ENCODE assay signal across 9 cellular contexts in the genomic region with DNA sequence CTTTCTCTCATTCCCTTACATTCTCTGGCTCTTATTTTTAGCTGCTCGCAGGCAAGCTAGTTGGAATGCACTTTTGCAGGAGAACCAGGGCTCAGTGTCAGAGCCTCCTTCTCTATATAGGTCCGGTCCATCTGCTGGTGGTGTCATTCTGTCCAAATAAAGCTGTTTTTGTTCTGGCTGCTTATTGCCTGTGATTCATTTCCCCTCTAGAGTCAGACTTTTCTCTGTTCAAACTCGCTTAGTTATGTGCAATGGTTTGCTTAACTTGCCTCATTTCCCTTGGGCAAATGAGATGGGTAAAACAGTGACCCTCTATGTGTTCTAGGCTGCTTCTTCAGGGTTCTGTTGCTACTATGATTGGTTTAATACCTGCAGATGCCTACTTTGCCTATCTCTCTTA. TPM values are rescaled to one million over a fixed set of nuclear protein-coding genes. Genes with fewer than 3 reads are reported as not detected.
DNase-seq lines count a peak whose midpoint lies in the region; ATAC-seq, FAIRE-seq and TF ChIP-seq lines count a peak whose summit lies in the region.
"Had no signal": no experiment of that assay in that cellular context is flagged by ENCODE, and none has a peak within 500 bp of the region (broad histone marks: within the 10 kb centered on the region; RNA-seq: fewer than 3 reads in every experiment).

No MANE protein-coding gene starts in this region.

- DNase-seq in HepG2 (ENCODE audit: low spot score) (peak; percentile 70), right lobe of liver (no peak), immature natural killer cell (no peak), NOMO-1 treated with DMSO at 0.1 percent for 48 hours (lab: John Stamatoyannopoulos, UW; ENCODE audit: unreplicated experiment) (no peak), right atrium auricular region (ENCODE audit: low spot score) (no peak), NCI-H2196 (lab: John Stamatoyannopoulos, UW; ENCODE audit: unreplicated experiment) (no peak)

- intact Hi-C loops in HepG2 (cut with micrococcal nuclease; ENCODE audit: unreplicated experiment) = no loop called here
- intact Hi-C loops in right lobe of liver (cut with DNase I) = no loop called here

- TF ChIP-seq EP300 in HepG2 (IDR thresholded peaks at IDR 0.05; ENCODE audit: low read depth in 2 of 2, low read length in 2 of 2) = no peak
- no peak; the same call in 1 of the 2 replicates for TF ChIP-seq EP300 in HepG2 (CRISPR knock-in tag; IDR thresholded peaks at IDR 0.05; ENCODE audit: borderline replicate concordance)

- no peak overlapping the region for H3K4me3 ChIP-seq in HepG2 (replicated peaks in 1 of 3; ENCODE audit: insufficient read depth in 1 of 3, low read depth in 2 of 3, low read length in 3 of 3)
- no peak overlapping the region for H3K4me3 ChIP-seq in right lobe of liver
- H3K4me3 ChIP-seq in right atrium auricular region = no peak overlapping the region

- FAIRE-seq in HepG2 (lab: Jason Lieb, UNC) = no peak

- H3K27me3 ChIP-seq in HepG2 (ENCODE audit: control insufficient read depth in 1 of 2, insufficient read depth in 2 of 2, low read length in 2 of 2) = no peaks in the 10 kb centered on the region
- H3K27me3 ChIP-seq in right lobe of liver = no peaks in the 10 kb centered on the region
- no peaks in the 10 kb centered on the region for H3K27me3 ChIP-seq in right atrium auricular region
- H3K27me3 ChIP-seq: BE2C had no signal

- ATAC-seq in HepG2 (no peak; the same call in 2 of the 3 replicates), right lobe of liver (no peak), GM21528 (IDR thresholded peaks at IDR 0.05; ENCODE audit: low FRiP score, unreplicated experiment) (no peak)

- peaks cover 52% of the 10 kb centered on the region for H3K4me1 ChIP-seq in HepG2 (ENCODE audit: insufficient read depth, low read length)
- peaks cover 0 to 12% (median 2%) of the 10 kb centered on the region in 4 donors for H3K4me1 ChIP-seq in right lobe of liver
- peaks cover 0 to 32% of the 10 kb centered on the region in 2 donors for H3K4me1 ChIP-seq in right atrium auricular region
- H3K4me1 ChIP-seq: BE2C had no signal

- peak overlapping the region; percentile 30 for H3K4me3 Mint-ChIP-seq in activated naive CD8-positive, alpha-beta T cell
- no peak overlapping the region for H3K4me3 Mint-ChIP-seq in immature natural killer cell

- WGBS in HepG2 (ENCODE audit: low lambda C conversion rate) = 44% methylated on average over 3 of the region's 3 CpGs
- WGBS in right lobe of liver (ENCODE audit: insufficient coverage, low coverage, low lambda C conversion rate, missing lambda C conversion rate) = 65% methylated on average over 3 of the region's 3 CpGs

- TF ChIP-seq CTCF in HepG2 (CRISPR knock-in tag; IDR thresholded peaks at IDR 0.05) = no peak
- TF ChIP-seq CTCF in right lobe of liver (IDR thresholded peaks at IDR 0.05) = no peak
- no peak for TF ChIP-seq CTCF in right atrium auricular region (IDR thresholded peaks at IDR 0.05)

- H3K4me1 Mint-ChIP-seq in activated naive CD8-positive, alpha-beta T cell (ENCODE audit: low read depth) = peaks cover 37% of the 10 kb centered on the region
- H3K4me1 Mint-ChIP-seq in immature natural killer cell = peaks cover 25 to 50% of the 10 kb centered on the region in 2 donors

- in situ Hi-C loops in HepG2 (cut with HindIII; ENCODE audit: extremely low pct_ligation_motif_present, low pct_unique_long_range_greater_than_20kb) = no loop called here

- no peak overlapping the region for H2AFZ ChIP-seq in HepG2 (ENCODE audit: low read length)

- no peaks in the 10 kb centered on the region for H3K9me3 ChIP-seq in HepG2 (ENCODE audit: low read length)
- no peaks in the 10 kb centered on the region for H3K9me3 ChIP-seq in right lobe of liver
- no peaks in the 10 kb centered on the region for H3K9me3 ChIP-seq in right atrium auricular region
- H3K9me3 ChIP-seq: BE2C had no signal

- TF ChIP-seq RAD21 in HepG2 (CRISPR knock-in tag; IDR thresholded peaks at IDR 0.05) = no peak

- peaks cover 3% of the 10 kb centered on the region for H3K36me3 Mint-ChIP-seq in activated naive CD8-positive, alpha-beta T cell
- H3K36me3 Mint-ChIP-seq in immature natural killer cell = peaks cover 8 to 17% (median 9%) of the 10 kb centered on the region in 3 donors

- POLR2A ChIA-PET in HepG2 (lab: Yijun Ruan, JAX) = interaction anchor here (1.6 to 7.4 kb wide), 4 partner anchors 13 to 79 kb away, joined by 6 to 265 read pairs (median 10); a partner anchor contains a TSS

- peaks cover 16 to 48% of the 10 kb centered on the region in 2 experiments for H3K36me3 ChIP-seq in HepG2 (replicated peaks in 1 of 2; ENCODE audit: control insufficient read depth in 1 of 2, insufficient read depth in 2 of 2, low read length in 2 of 2)
- peaks cover 0 to 61% (median 24%) of the 10 kb centered on the region in 4 donors for H3K36me3 ChIP-seq in right lobe of liver
- peaks cover 66% of the 10 kb centered on the region for H3K36me3 ChIP-seq in right atrium auricular region

- BruUV-seq in HepG2 (replicated peaks; lab: Mats Ljungman, UMichigan) = no TSS peak

- H3K4me2 ChIP-seq in HepG2 (ENCODE audit: low read depth, low read length) = 0 out of 2 replicates have a peak overlapping the region, but pooled peaks have one; percentile 0

- peak overlapping the region; percentile 41 for H3K27ac Mint-ChIP-seq in activated naive CD8-positive, alpha-beta T cell
- peak overlapping the region in 5 of 6 donors; percentile 17 to 86 (median 49) for H3K27ac Mint-ChIP-seq in immature natural killer cell

- no peak overlapping the region for H3K9ac ChIP-seq in HepG2 (ENCODE audit: insufficient read depth, low read depth, low read length)

- peaks cover 17% of the 10 kb centered on the region for H3K79me2 ChIP-seq in HepG2 (ENCODE audit: insufficient read depth, low read length)

- H3K27ac ChIP-seq in HepG2 (ENCODE audit: extremely low read length, insufficient read depth, low read length) = peak overlapping the region; percentile 43
- no peak overlapping the region for H3K27ac ChIP-seq in right lobe of liver
- H3K27ac ChIP-seq in right atrium auricular region = no peak overlapping the region

- peaks cover 4% of the 10 kb centered on the region; the same call in 1 of the 2 replicates for H4K20me1 ChIP-seq in HepG2 (ENCODE audit: insufficient read depth, low read length)

- H3K27me3 Mint-ChIP-seq in activated naive CD8-positive, alpha-beta T cell = no peaks in the 10 kb centered on the region
- H3K27me3 Mint-ChIP-seq in immature natural killer cell (ENCODE audit: low read depth in 3 of 3) = peaks cover 0 to 3% (median 0%) of the 10 kb centered on the region in 3 donors

- TF ChIP-seq POLR2A in HepG2 (IDR thresholded peaks at IDR 0.05; ENCODE audit: insufficient read depth in 1 of 2, low read depth in 2 of 2, low read length in 2 of 2) = no peak
- no peak for TF ChIP-seq POLR2A in right lobe of liver (IDR thresholded peaks at IDR 0.05)

- H3K9me3 Mint-ChIP-seq in activated naive CD8-positive, alpha-beta T cell (ENCODE audit: low read depth) = no peaks in the 10 kb centered on the region
- H3K9me3 Mint-ChIP-seq in immature natural killer cell = no peaks in the 10 kb centered on the region

- CTCF ChIA-PET in HepG2 (lab: Yijun Ruan, JAX; ENCODE audit: low intra/inter-chr PET ratio, low total read pairs) = interaction anchor here (2.0 kb wide), 1 partner anchor 13 kb away, joined by 5 read pairs; no protein-coding TSS in a partner anchor

RNA-seq across cellular contexts. Expression of a gene that starts 2.9 kb away (rescaled TPM):
- total RNA-seq in HepG2 (2016; rRNA removed; fragmentation: Illumina TruSeq; extraction: Trizol) = 54.6 and 64.9 TPM in 2 replicates
- total RNA-seq in HepG2 (2016; cell fraction: cytosol; rRNA removed; fragmentation: Illumina TruSeq; extraction: Trizol; ENCODE audit: low read depth) = 18.3 and 19.3 TPM in 2 replicates
- 53.8 and 56.6 TPM in 2 replicates for total RNA-seq in HepG2 (2016; cell fraction: insoluble cytoplasmic fraction; rRNA removed; fragmentation: Illumina TruSeq; extraction: Trizol)
- total RNA-seq in HepG2 (2016; cell fraction: membrane; rRNA removed; fragmentation: Illumina TruSeq; extraction: Trizol) = 51.5 and 52.7 TPM in 2 replicates
- total RNA-seq in HepG2 (2016; cell fraction: nucleus; rRNA removed; fragmentation: Illumina TruSeq; extraction: Trizol) = 46.9 and 61.3 TPM in 2 replicates
- polyA plus RNA-seq in HepG2 (2011; rRNA removed) = 51.7 and 55.5 TPM in 2 replicates
- 35.2 and 38.4 TPM in 2 replicates for polyA plus RNA-seq in HepG2 (2011; cell fraction: cytosol; rRNA removed)
- polyA plus RNA-seq in HepG2 (2011; cell fraction: nucleus; rRNA removed) = 69.3 and 71.6 TPM in 2 replicates
- polyA plus RNA-seq in HepG2 (2012) = 35.8 and 43.5 TPM in 2 replicates
- 12.2 and 14.5 TPM in 2 replicates for polyA plus RNA-seq in HepG2 (2016; cell fraction: cytosol; fragmentation: Illumina TruSeq; extraction: Trizol; ENCODE audit: low read depth)
- polyA plus RNA-seq in HepG2 (2016; cell fraction: insoluble cytoplasmic fraction; fragmentation: Illumina TruSeq; extraction: Trizol; ENCODE audit: low read depth) = 51.0 and 65.3 TPM in 2 replicates
- 41.4 and 44.8 TPM in 2 replicates for polyA plus RNA-seq in HepG2 (2016; cell fraction: membrane; fragmentation: Illumina TruSeq; extraction: Trizol; ENCODE audit: low read depth)
- 82.4 and 96.0 TPM in 2 replicates for polyA plus RNA-seq in HepG2 (2016; cell fraction: nucleus; fragmentation: Illumina TruSeq; extraction: Trizol; ENCODE audit: insufficient read depth, low read depth)
- polyA minus RNA-seq in HepG2 (2011; rRNA and poly(A)+ RNA removed; ENCODE audit: low replicate concordance) = 82.5 and 134 TPM in 2 replicates
- polyA minus RNA-seq in HepG2 (2011; cell fraction: cytosol; rRNA and poly(A)+ RNA removed) = 41.4 and 46.1 TPM in 2 replicates
- polyA minus RNA-seq in HepG2 (2011; cell fraction: nucleus; rRNA and poly(A)+ RNA removed) = 68.1 and 69.0 TPM in 2 replicates
- 10 to 100 TPM; 13.3 to 35.0 (median 16.4) TPM for total RNA-seq in right lobe of liver
- 10 to 100 TPM; 14.2 to 22.4 (median 15.5) TPM for polyA plus RNA-seq in immature natural killer cell
- 10 to 100 TPM; 29.6 to 35.5 TPM for total RNA-seq in right atrium auricular region

RNA-seq across cellular contexts. Expression of a gene that starts 15.8 kb away (rescaled TPM):
- total RNA-seq in HepG2 (2016; rRNA removed; fragmentation: Illumina TruSeq; extraction: Trizol) (30.6 and 38.1 TPM in 2 replicates), right lobe of liver (100 to 1,000 TPM in 3 of 6 experiments, 10 to 100 TPM in 3; 43.6 to 210 (median 110) TPM), right atrium auricular region (10 to 100 TPM in 1 of 2 donors, 1 to 10 TPM in 1; 8.8 to 38.7 TPM)
- total RNA-seq in HepG2 (2016; cell fraction: cytosol; rRNA removed; fragmentation: Illumina TruSeq; extraction: Trizol; ENCODE audit: low read depth) = 5.3 and 5.6 TPM in 2 replicates
- total RNA-seq in HepG2 (2016; cell fraction: insoluble cytoplasmic fraction; rRNA removed; fragmentation: Illumina TruSeq; extraction: Trizol) = 31.5 and 38.6 TPM in 2 replicates
- 8.7 and 10.6 TPM in 2 replicates for total RNA-seq in HepG2 (2016; cell fraction: membrane; rRNA removed; fragmentation: Illumina TruSeq; extraction: Trizol)
- 10.8 and 11.2 TPM in 2 replicates for total RNA-seq in HepG2 (2016; cell fraction: nucleus; rRNA removed; fragmentation: Illumina TruSeq; extraction: Trizol)
- polyA plus RNA-seq in HepG2 (2011; rRNA removed) (3.7 and 7.2 TPM in 2 replicates), immature natural killer cell (under 1 TPM in 1 of 3 donors, not detected in 2; 0.07 TPM)
- 6.2 and 10.3 TPM in 2 replicates for polyA plus RNA-seq in HepG2 (2011; cell fraction: cytosol; rRNA removed)
- 4.8 and 7.4 TPM in 2 replicates for polyA plus RNA-seq in HepG2 (2011; cell fraction: nucleus; rRNA removed)
- 14.9 and 15.6 TPM in 2 replicates for polyA plus RNA-seq in HepG2 (2012)
- polyA plus RNA-seq in HepG2 (2016; cell fraction: cytosol; fragmentation: Illumina TruSeq; extraction: Trizol; ENCODE audit: low read depth) = 4.0 and 4.8 TPM in 2 replicates
- polyA plus RNA-seq in HepG2 (2016; cell fraction: insoluble cytoplasmic fraction; fragmentation: Illumina TruSeq; extraction: Trizol; ENCODE audit: low read depth) = 25.5 and 29.7 TPM in 2 replicates
- polyA plus RNA-seq in HepG2 (2016; cell fraction: membrane; fragmentation: Illumina TruSeq; extraction: Trizol; ENCODE audit: low read depth) = 6.4 and 7.3 TPM in 2 replicates
- polyA plus RNA-seq in HepG2 (2016; cell fraction: nucleus; fragmentation: Illumina TruSeq; extraction: Trizol; ENCODE audit: insufficient read depth, low read depth) = 14.8 and 19.3 TPM in 2 replicates
- 2.2 and 5.6 TPM in 2 replicates for polyA minus RNA-seq in HepG2 (2011; rRNA and poly(A)+ RNA removed; ENCODE audit: low replicate concordance)
- 2.0 and 3.5 TPM in 2 replicates for polyA minus RNA-seq in HepG2 (2011; cell fraction: cytosol; rRNA and poly(A)+ RNA removed)
- 5.7 and 8.7 TPM in 2 replicates for polyA minus RNA-seq in HepG2 (2011; cell fraction: nucleus; rRNA and poly(A)+ RNA removed)

RNA-seq across cellular contexts. Expression of a gene that starts 24.0 kb away (rescaled TPM):
- 71.6 and 82.0 TPM in 2 replicates for total RNA-seq in HepG2 (2016; rRNA removed; fragmentation: Illumina TruSeq; extraction: Trizol)
- 62.2 and 107 TPM in 2 replicates for total RNA-seq in HepG2 (2016; cell fraction: cytosol; rRNA removed; fragmentation: Illumina TruSeq; extraction: Trizol; ENCODE audit: low read depth)
- total RNA-seq in HepG2 (2016; cell fraction: insoluble cytoplasmic fraction; rRNA removed; fragmentation: Illumina TruSeq; extraction: Trizol) = 70.2 and 88.8 TPM in 2 replicates
- 84.4 and 106 TPM in 2 replicates for total RNA-seq in HepG2 (2016; cell fraction: membrane; rRNA removed; fragmentation: Illumina TruSeq; extraction: Trizol)
- total RNA-seq in HepG2 (2016; cell fraction: nucleus; rRNA removed; fragmentation: Illumina TruSeq; extraction: Trizol) = 18.4 and 19.5 TPM in 2 replicates
- polyA plus RNA-seq in HepG2 (2011; rRNA removed) = 53.0 and 55.0 TPM in 2 replicates
- 64.0 and 68.8 TPM in 2 replicates for polyA plus RNA-seq in HepG2 (2011; cell fraction: cytosol; rRNA removed)
- polyA plus RNA-seq in HepG2 (2011; cell fraction: nucleus; rRNA removed) = 15.7 and 16.8 TPM in 2 replicates
- polyA plus RNA-seq in HepG2 (2012) = 30.1 and 33.7 TPM in 2 replicates
- polyA plus RNA-seq in HepG2 (2016; cell fraction: cytosol; fragmentation: Illumina TruSeq; extraction: Trizol; ENCODE audit: low read depth) = 46.3 and 86.6 TPM in 2 replicates
- polyA plus RNA-seq in HepG2 (2016; cell fraction: insoluble cytoplasmic fraction; fragmentation: Illumina TruSeq; extraction: Trizol; ENCODE audit: low read depth) = 52.0 and 58.2 TPM in 2 replicates
- polyA plus RNA-seq in HepG2 (2016; cell fraction: membrane; fragmentation: Illumina TruSeq; extraction: Trizol; ENCODE audit: low read depth) = 51.4 and 62.9 TPM in 2 replicates
- 29.1 and 31.5 TPM in 2 replicates for polyA plus RNA-seq in HepG2 (2016; cell fraction: nucleus; fragmentation: Illumina TruSeq; extraction: Trizol; ENCODE audit: insufficient read depth, low read depth)
- 27.5 and 131 TPM in 2 replicates for polyA minus RNA-seq in HepG2 (2011; rRNA and poly(A)+ RNA removed; ENCODE audit: low replicate concordance)
- polyA minus RNA-seq in HepG2 (2011; cell fraction: cytosol; rRNA and poly(A)+ RNA removed) = 8.7 and 10.3 TPM in 2 replicates
- 10.3 and 10.8 TPM in 2 replicates for polyA minus RNA-seq in HepG2 (2011; cell fraction: nucleus; rRNA and poly(A)+ RNA removed)
- total RNA-seq in right lobe of liver = 10 to 100 TPM; 37.7 to 67.5 (median 50.6) TPM
- polyA plus RNA-seq in immature natural killer cell = 100 to 1,000 TPM; 191 to 270 (median 256) TPM
- total RNA-seq in right atrium auricular region = 100 to 1,000 TPM; 139 to 181 TPM

RNA-seq across cellular contexts. Expression of a gene that starts 30.6 kb away (rescaled TPM):
- 0.24 and 0.44 TPM in 2 replicates for total RNA-seq in HepG2 (2016; rRNA removed; fragmentation: Illumina TruSeq; extraction: Trizol)
- 0.26 and 0.30 TPM in 2 replicates for total RNA-seq in HepG2 (2016; cell fraction: cytosol; rRNA removed; fragmentation: Illumina TruSeq; extraction: Trizol; ENCODE audit: low read depth)
- total RNA-seq in HepG2 (2016; cell fraction: insoluble cytoplasmic fraction; rRNA removed; fragmentation: Illumina TruSeq; extraction: Trizol) = 0.19 and 1.1 TPM in 2 replicates
- total RNA-seq in HepG2 (2016; cell fraction: membrane; rRNA removed; fragmentation: Illumina TruSeq; extraction: Trizol) = 0.49 and 0.52 TPM in 2 replicates
- 0.47 and 0.75 TPM in 2 replicates for total RNA-seq in HepG2 (2016; cell fraction: nucleus; rRNA removed; fragmentation: Illumina TruSeq; extraction: Trizol)
- polyA plus RNA-seq in HepG2 (2011; rRNA removed) = 1.3 and 1.5 TPM in 2 replicates
- 0.85 and 0.98 TPM in 2 replicates for polyA plus RNA-seq in HepG2 (2011; cell fraction: cytosol; rRNA removed)
- 2.6 and 3.1 TPM in 2 replicates for polyA plus RNA-seq in HepG2 (2011; cell fraction: nucleus; rRNA removed)
- polyA plus RNA-seq in HepG2 (2012) = 0.56 and 0.67 TPM in 2 replicates
- polyA plus RNA-seq in HepG2 (2016; cell fraction: cytosol; fragmentation: Illumina TruSeq; extraction: Trizol; ENCODE audit: low read depth) = 0.34 and 0.51 TPM in 2 replicates
- polyA plus RNA-seq in HepG2 (2016; cell fraction: insoluble cytoplasmic fraction; fragmentation: Illumina TruSeq; extraction: Trizol; ENCODE audit: low read depth) = 0.59 and 0.66 TPM in 2 replicates
- 0.59 and 0.63 TPM in 2 replicates for polyA plus RNA-seq in HepG2 (2016; cell fraction: membrane; fragmentation: Illumina TruSeq; extraction: Trizol; ENCODE audit: low read depth)
- 2.9 and 3.2 TPM in 2 replicates for polyA plus RNA-seq in HepG2 (2016; cell fraction: nucleus; fragmentation: Illumina TruSeq; extraction: Trizol; ENCODE audit: insufficient read depth, low read depth)
- 2.0 and 12.2 TPM in 2 replicates for polyA minus RNA-seq in HepG2 (2011; rRNA and poly(A)+ RNA removed; ENCODE audit: low replicate concordance)
- 0.40 and 0.88 TPM in 2 replicates for polyA minus RNA-seq in HepG2 (2011; cell fraction: cytosol; rRNA and poly(A)+ RNA removed)
- polyA minus RNA-seq in HepG2 (2011; cell fraction: nucleus; rRNA and poly(A)+ RNA removed) = 0.87 and 1.3 TPM in 2 replicates
- under 1 TPM in 4 of 6 experiments, not detected in 2; 0.07 to 0.19 (median 0.15) TPM for total RNA-seq in right lobe of liver
- polyA plus RNA-seq in immature natural killer cell = not detected
- total RNA-seq in right atrium auricular region = 1 to 10 TPM in 1 of 2 donors, under 1 TPM in 1; 0.24 to 1.4 TPM
